In the genomic region with DNA sequence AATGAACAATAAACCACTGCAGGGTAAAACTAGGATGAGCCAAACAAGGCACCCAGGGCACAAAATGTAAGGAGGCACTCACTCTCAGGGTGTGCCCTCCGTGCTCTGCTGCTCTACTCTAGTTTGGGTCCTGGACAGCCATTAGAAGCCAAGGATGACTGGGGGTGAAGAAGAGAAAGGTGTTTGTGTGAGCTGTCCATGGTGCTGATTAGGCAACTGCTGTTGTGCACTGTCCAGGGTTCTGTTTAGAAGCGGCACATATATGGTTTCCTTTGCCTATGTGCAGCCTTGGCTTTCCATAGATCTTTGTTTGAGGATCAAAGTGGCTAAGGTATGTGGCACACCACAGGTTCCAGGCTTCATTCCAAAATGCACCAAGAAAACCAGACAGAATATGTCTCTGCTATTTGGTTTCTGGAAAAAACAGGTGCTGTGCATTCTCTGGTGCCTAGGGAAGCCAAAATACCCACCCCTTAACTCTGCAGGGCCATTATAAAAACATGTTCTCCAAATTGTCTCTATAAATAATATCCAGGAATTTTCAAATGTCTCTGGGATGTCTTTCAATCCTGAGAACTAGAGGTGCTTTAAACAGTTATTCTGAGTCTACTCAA, we compare ENCODE assay signal across 1 cellular context.
A peak's percentile ranks its signal among the peaks of the same experiment; 100 is the strongest.
TF ChIP-seq lines count a peak whose summit lies in the region.

No MANE protein-coding gene starts in this region.

TF ChIP-seq in K562, 482 proteins besides CTCF, POLR2A, EP300 and RAD21 (continued from another document and continues in another):
- TF ChIP-seq DMBX1 (CRISPR knock-in tag; IDR thresholded peaks at IDR 0.05; ENCODE audit: borderline replicate concordance) (peak; percentile 87), SPI1 (IDR thresholded peaks at IDR 0.05; ENCODE audit: borderline replicate concordance, low read depth, low read length) (no peak), CEBPG (CRISPR knock-in tag; IDR thresholded peaks at IDR 0.05) (no peak), CEBPG (tag; conservative IDR thresholded peaks at IDR 0.05 in 1 of 2, IDR thresholded peaks at IDR 0.05 in 1 of 2) (peak in 1 of 2 experiments; percentile 66; a peak in 2 of 4 replicates), RBM25 (IDR thresholded peaks at IDR 0.05; ENCODE audit: low read depth, low read length, severe bottlenecking) (no peak), ZNF174 (CRISPR knock-in tag; IDR thresholded peaks at IDR 0.05) (no peak), POLR2H (tag; IDR thresholded peaks at IDR 0.05; ENCODE audit: low read depth) (no peak), HCFC1 (IDR thresholded peaks at IDR 0.05; ENCODE audit: low read depth, low read length) (peak; percentile 32; the same call in 1 of the 2 replicates), BHLHE40 (IDR thresholded peaks at IDR 0.05; ENCODE audit: low read length) (no peak), ZNF507 (tag; conservative IDR thresholded peaks at IDR 0.05) (no peak), XRCC4 (IDR thresholded peaks at IDR 0.05; ENCODE audit: extremely low read depth, insufficient read depth, insufficient read length) (no peak), SRSF1 (IDR thresholded peaks at IDR 0.05; ENCODE audit: low read depth, low read length) (no peak), ZFX (CRISPR knock-in tag; IDR thresholded peaks at IDR 0.05) (no peak), OTX1 (CRISPR knock-in tag; IDR thresholded peaks at IDR 0.05) (0 out of 2 replicates have a peak, but pooled peaks have one; percentile 36), SMAD3 (CRISPR knock-in tag; conservative IDR thresholded peaks at IDR 0.05) (peak; percentile 68; the same call in 1 of the 2 replicates), ZNF146 (CRISPR knock-in tag; IDR thresholded peaks at IDR 0.05; ENCODE audit: unreplicated experiment) (no peak), POU5F1 (IDR thresholded peaks at IDR 0.05; ENCODE audit: borderline replicate concordance, low read depth, low read length, partially characterized antibody) (no peak), RAD51 (IDR thresholded peaks at IDR 0.05; ENCODE audit: borderline replicate concordance, low read depth) (no peak), CREM (IDR thresholded peaks at IDR 0.05; ENCODE audit: low read depth) (peak; percentile 44; the same call in 1 of the 2 replicates), ZNF23 (CRISPR knock-in tag; IDR thresholded peaks at IDR 0.05) (no peak), SP2 (IDR thresholded peaks at IDR 0.05; ENCODE audit: extremely low read depth, low read depth, low read length, poor library complexity, severe bottlenecking) (no peak), PYGO2 (tag; IDR thresholded peaks at IDR 0.05) (0 out of 2 replicates have a peak, but pooled peaks have one; percentile 17), ZNF274 (IDR thresholded peaks at IDR 0.05; ENCODE audit: borderline replicate concordance, low read depth, low read length) (no peak), BMI1 (IDR thresholded peaks at IDR 0.05; ENCODE audit: low read length) (no peak), ZNF699 (CRISPR knock-in tag; IDR thresholded peaks at IDR 0.05; ENCODE audit: insufficient replicate concordance) (no peak), ZNF584 (CRISPR knock-in tag; IDR thresholded peaks at IDR 0.05; ENCODE audit: low read depth) (0 out of 2 replicates have a peak, but pooled peaks have one; percentile 40), WHSC1 (IDR thresholded peaks at IDR 0.05; ENCODE audit: low read length) (no peak), MTF1 (CRISPR knock-in tag; IDR thresholded peaks at IDR 0.05; ENCODE audit: borderline replicate concordance) (no peak), TFAM (CRISPR knock-in tag; conservative IDR thresholded peaks at IDR 0.05) (no peak), ZNF766 (CRISPR knock-in tag; conservative IDR thresholded peaks at IDR 0.05) (peak; percentile 95), NR3C1 (CRISPR knock-in tag; IDR thresholded peaks at IDR 0.05) (no peak), POLR2B (IDR thresholded peaks at IDR 0.05; ENCODE audit: low read depth, partially characterized antibody) (no peak), NFIC (IDR thresholded peaks at IDR 0.05) (no peak), ESRRA (IDR thresholded peaks at IDR 0.05; ENCODE audit: borderline replicate concordance, low read depth) (no peak), ZNF197 (CRISPR knock-in tag; IDR thresholded peaks at IDR 0.05; ENCODE audit: low read depth) (0 out of 2 replicates have a peak, but pooled peaks have one; percentile 77)
- TF ChIP-seq, protein P1, sequence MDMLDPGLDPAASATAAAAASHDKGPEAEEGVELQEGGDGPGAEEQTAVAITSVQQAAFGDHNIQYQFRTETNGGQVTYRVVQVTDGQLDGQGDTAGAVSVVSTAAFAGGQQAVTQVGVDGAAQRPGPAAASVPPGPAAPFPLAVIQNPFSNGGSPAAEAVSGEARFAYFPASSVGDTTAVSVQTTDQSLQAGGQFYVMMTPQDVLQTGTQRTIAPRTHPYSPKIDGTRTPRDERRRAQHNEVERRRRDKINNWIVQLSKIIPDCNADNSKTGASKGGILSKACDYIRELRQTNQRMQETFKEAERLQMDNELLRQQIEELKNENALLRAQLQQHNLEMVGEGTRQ (CRISPR knock-in tag; IDR thresholded peaks at IDR 0.05), result peak; percentile 55
- TF ChIP-seq, protein P2, sequence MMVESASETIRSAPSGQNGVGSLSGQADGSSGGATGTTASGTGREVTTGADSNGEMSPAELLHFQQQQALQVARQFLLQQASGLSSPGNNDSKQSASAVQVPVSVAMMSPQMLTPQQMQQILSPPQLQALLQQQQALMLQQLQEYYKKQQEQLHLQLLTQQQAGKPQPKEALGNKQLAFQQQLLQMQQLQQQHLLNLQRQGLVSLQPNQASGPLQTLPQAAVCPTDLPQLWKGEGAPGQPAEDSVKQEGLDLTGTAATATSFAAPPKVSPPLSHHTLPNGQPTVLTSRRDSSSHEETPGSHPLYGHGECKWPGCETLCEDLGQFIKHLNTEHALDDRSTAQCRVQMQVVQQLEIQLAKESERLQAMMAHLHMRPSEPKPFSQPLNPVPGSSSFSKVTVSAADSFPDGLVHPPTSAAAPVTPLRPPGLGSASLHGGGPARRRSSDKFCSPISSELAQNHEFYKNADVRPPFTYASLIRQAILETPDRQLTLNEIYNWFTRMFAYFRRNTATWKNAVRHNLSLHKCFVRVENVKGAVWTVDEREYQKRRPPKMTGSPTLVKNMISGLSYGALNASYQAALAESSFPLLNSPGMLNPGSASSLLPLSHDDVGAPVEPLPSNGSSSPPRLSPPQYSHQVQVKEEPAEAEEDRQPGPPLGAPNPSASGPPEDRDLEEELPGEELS (CRISPR knock-in tag; IDR thresholded peaks at IDR 0.05; ENCODE audit: borderline replicate concordance), result no peak
- TF ChIP-seq, protein P3, sequence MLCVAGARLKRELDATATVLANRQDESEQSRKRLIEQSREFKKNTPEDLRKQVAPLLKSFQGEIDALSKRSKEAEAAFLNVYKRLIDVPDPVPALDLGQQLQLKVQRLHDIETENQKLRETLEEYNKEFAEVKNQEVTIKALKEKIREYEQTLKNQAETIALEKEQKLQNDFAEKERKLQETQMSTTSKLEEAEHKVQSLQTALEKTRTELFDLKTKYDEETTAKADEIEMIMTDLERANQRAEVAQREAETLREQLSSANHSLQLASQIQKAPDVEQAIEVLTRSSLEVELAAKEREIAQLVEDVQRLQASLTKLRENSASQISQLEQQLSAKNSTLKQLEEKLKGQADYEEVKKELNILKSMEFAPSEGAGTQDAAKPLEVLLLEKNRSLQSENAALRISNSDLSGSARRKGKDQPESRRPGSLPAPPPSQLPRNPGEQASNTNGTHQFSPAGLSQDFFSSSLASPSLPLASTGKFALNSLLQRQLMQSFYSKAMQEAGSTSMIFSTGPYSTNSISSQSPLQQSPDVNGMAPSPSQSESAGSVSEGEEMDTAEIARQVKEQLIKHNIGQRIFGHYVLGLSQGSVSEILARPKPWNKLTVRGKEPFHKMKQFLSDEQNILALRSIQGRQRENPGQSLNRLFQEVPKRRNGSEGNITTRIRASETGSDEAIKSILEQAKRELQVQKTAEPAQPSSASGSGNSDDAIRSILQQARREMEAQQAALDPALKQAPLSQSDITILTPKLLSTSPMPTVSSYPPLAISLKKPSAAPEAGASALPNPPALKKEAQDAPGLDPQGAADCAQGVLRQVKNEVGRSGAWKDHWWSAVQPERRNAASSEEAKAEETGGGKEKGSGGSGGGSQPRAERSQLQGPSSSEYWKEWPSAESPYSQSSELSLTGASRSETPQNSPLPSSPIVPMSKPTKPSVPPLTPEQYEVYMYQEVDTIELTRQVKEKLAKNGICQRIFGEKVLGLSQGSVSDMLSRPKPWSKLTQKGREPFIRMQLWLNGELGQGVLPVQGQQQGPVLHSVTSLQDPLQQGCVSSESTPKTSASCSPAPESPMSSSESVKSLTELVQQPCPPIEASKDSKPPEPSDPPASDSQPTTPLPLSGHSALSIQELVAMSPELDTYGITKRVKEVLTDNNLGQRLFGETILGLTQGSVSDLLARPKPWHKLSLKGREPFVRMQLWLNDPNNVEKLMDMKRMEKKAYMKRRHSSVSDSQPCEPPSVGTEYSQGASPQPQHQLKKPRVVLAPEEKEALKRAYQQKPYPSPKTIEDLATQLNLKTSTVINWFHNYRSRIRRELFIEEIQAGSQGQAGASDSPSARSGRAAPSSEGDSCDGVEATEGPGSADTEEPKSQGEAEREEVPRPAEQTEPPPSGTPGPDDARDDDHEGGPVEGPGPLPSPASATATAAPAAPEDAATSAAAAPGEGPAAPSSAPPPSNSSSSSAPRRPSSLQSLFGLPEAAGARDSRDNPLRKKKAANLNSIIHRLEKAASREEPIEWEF (CRISPR knock-in tag; IDR thresholded peaks at IDR 0.05), result no peak
- TF ChIP-seq, protein P4, sequence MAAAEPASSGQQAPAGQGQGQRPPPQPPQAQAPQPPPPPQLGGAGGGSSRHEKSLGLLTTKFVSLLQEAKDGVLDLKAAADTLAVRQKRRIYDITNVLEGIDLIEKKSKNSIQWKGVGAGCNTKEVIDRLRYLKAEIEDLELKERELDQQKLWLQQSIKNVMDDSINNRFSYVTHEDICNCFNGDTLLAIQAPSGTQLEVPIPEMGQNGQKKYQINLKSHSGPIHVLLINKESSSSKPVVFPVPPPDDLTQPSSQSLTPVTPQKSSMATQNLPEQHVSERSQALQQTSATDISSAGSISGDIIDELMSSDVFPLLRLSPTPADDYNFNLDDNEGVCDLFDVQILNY (CRISPR knock-in tag; IDR thresholded peaks at IDR 0.05), result no peak
- TF ChIP-seq, protein P5, sequence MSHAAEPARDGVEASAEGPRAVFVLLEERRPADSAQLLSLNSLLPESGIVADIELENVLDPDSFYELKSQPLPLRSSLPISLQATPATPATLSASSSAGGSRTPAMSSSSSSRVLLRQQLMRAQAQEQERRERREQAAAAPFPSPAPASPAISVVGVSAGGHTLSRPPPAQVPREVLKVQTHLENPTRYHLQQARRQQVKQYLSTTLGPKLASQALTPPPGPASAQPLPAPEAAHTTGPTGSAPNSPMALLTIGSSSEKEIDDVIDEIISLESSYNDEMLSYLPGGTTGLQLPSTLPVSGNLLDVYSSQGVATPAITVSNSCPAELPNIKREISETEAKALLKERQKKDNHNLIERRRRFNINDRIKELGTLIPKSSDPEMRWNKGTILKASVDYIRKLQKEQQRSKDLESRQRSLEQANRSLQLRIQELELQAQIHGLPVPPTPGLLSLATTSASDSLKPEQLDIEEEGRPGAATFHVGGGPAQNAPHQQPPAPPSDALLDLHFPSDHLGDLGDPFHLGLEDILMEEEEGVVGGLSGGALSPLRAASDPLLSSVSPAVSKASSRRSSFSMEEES (CRISPR knock-in tag; IDR thresholded peaks at IDR 0.05), result no peak
- TF ChIP-seq, protein P6, sequence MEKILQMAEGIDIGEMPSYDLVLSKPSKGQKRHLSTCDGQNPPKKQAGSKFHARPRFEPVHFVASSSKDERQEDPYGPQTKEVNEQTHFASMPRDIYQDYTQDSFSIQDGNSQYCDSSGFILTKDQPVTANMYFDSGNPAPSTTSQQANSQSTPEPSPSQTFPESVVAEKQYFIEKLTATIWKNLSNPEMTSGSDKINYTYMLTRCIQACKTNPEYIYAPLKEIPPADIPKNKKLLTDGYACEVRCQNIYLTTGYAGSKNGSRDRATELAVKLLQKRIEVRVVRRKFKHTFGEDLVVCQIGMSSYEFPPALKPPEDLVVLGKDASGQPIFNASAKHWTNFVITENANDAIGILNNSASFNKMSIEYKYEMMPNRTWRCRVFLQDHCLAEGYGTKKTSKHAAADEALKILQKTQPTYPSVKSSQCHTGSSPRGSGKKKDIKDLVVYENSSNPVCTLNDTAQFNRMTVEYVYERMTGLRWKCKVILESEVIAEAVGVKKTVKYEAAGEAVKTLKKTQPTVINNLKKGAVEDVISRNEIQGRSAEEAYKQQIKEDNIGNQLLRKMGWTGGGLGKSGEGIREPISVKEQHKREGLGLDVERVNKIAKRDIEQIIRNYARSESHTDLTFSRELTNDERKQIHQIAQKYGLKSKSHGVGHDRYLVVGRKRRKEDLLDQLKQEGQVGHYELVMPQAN (IDR thresholded peaks at IDR 0.05; ENCODE audit: borderline replicate concordance), result no peak
- TF ChIP-seq, protein P7, sequence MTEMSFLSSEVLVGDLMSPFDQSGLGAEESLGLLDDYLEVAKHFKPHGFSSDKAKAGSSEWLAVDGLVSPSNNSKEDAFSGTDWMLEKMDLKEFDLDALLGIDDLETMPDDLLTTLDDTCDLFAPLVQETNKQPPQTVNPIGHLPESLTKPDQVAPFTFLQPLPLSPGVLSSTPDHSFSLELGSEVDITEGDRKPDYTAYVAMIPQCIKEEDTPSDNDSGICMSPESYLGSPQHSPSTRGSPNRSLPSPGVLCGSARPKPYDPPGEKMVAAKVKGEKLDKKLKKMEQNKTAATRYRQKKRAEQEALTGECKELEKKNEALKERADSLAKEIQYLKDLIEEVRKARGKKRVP (CRISPR knock-in tag; IDR thresholded peaks at IDR 0.05), result peak; percentile 63
- TF ChIP-seq, protein P8, sequence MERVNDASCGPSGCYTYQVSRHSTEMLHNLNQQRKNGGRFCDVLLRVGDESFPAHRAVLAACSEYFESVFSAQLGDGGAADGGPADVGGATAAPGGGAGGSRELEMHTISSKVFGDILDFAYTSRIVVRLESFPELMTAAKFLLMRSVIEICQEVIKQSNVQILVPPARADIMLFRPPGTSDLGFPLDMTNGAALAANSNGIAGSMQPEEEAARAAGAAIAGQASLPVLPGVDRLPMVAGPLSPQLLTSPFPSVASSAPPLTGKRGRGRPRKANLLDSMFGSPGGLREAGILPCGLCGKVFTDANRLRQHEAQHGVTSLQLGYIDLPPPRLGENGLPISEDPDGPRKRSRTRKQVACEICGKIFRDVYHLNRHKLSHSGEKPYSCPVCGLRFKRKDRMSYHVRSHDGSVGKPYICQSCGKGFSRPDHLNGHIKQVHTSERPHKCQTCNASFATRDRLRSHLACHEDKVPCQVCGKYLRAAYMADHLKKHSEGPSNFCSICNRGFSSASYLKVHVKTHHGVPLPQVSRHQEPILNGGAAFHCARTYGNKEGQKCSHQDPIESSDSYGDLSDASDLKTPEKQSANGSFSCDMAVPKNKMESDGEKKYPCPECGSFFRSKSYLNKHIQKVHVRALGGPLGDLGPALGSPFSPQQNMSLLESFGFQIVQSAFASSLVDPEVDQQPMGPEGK (CRISPR knock-in tag; IDR thresholded peaks at IDR 0.05; ENCODE audit: borderline replicate concordance), result no peak
- TF ChIP-seq, protein P9, sequence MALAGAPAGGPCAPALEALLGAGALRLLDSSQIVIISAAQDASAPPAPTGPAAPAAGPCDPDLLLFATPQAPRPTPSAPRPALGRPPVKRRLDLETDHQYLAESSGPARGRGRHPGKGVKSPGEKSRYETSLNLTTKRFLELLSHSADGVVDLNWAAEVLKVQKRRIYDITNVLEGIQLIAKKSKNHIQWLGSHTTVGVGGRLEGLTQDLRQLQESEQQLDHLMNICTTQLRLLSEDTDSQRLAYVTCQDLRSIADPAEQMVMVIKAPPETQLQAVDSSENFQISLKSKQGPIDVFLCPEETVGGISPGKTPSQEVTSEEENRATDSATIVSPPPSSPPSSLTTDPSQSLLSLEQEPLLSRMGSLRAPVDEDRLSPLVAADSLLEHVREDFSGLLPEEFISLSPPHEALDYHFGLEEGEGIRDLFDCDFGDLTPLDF (CRISPR knock-in tag; IDR thresholded peaks at IDR 0.05), result no peak
